28 cellular contexts compared by ENCODE assay signal in the genomic region with DNA sequence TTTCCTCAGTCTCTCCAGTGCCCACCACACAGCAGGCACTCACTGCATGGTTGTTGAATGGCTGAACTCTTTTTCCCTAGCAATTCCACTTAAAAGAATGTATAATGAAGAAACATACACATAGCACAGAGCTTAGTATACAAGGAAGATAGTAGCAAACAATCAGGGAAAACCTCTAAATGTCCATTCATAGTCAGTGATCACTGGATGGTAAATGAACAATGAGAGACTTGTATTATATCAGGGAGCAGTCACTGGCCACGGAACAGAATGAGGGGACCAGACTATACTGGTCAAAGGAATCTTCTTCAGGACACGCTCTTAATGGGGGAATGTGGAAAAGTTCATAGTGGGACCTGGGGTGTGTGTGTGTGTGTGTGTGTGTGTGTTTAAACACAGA.
"Had no signal": no experiment of that assay in that cellular context is flagged by ENCODE, and none has a peak within 500 bp of the region (broad histone marks: within the 10 kb centered on the region; RNA-seq: fewer than 3 reads in every experiment).

No MANE protein-coding gene starts in this region.

- H3K36me3 ChIP-seq: left lung, lower lobe of right lung, neural progenitor cell, neutrophil, ovary, prostate gland, suprapubic skin, thoracic aorta, tibial artery, vagina had no signal

- DNase-seq: head of caudate nucleus; hippocampal formation; left colon; left lung; lower lobe of right lung; mammary epithelial cell; mesendoderm; naive B cell; occipital lobe; ovary; posterior cingulate gyrus; retina; right cardiac atrium; stimulated activated CD4-positive, alpha-beta T cell treated with anti-CD3 and anti-CD28 coated beads, Interleukin-12 subunit alpha, Interleukin-12 subunit beta, amount 100 ng/mL, for 4 hours; stimulated activated CD4-positive, alpha-beta T cell treated with anti-CD3 and anti-CD28 coated beads, Interleukin-15, amount 100 ng/mL, for 24 hours; stimulated activated CD4-positive, alpha-beta T cell treated with anti-CD3 and anti-CD28 coated beads, Interleukin-2, amount 100 ng/mL, for 24 hours; stimulated activated CD4-positive, alpha-beta T cell treated with anti-CD3 and anti-CD28 coated beads, Interleukin-4, amount 100 ng/mL, for 1 hour; stimulated activated naive CD4-positive, alpha-beta T cell; tibial artery; trophoblast cell had no signal

- H3K9me3 ChIP-seq: left lung, lower lobe of right lung, neutrophil, ovary, prostate gland, suprapubic skin, thoracic aorta, tibial artery, vagina had no signal

- H3K27ac ChIP-seq: left lung, lower lobe of right lung, neural progenitor cell, neutrophil, ovary, prostate gland, skin epidermis, suprapubic skin, thoracic aorta, tibial artery, vagina had no signal

- H3K27me3 ChIP-seq: neural progenitor cell, ovary, suprapubic skin, tibial artery, vagina had no signal

- ATAC-seq: left colon, left lung, lower lobe of right lung, right cardiac atrium, sciatic nerve had no signal

- H3K4me1 ChIP-seq: left lung, lower lobe of right lung, neural progenitor cell, prostate gland, suprapubic skin, vagina had no signal

- H3K4me3 ChIP-seq: left lung, lower lobe of right lung, neural progenitor cell, ovary, prostate gland, skin epidermis, suprapubic skin, thoracic aorta, tibial artery, vagina had no signal
